1 cellular context compared by ENCODE assay signal in the genomic region with DNA sequence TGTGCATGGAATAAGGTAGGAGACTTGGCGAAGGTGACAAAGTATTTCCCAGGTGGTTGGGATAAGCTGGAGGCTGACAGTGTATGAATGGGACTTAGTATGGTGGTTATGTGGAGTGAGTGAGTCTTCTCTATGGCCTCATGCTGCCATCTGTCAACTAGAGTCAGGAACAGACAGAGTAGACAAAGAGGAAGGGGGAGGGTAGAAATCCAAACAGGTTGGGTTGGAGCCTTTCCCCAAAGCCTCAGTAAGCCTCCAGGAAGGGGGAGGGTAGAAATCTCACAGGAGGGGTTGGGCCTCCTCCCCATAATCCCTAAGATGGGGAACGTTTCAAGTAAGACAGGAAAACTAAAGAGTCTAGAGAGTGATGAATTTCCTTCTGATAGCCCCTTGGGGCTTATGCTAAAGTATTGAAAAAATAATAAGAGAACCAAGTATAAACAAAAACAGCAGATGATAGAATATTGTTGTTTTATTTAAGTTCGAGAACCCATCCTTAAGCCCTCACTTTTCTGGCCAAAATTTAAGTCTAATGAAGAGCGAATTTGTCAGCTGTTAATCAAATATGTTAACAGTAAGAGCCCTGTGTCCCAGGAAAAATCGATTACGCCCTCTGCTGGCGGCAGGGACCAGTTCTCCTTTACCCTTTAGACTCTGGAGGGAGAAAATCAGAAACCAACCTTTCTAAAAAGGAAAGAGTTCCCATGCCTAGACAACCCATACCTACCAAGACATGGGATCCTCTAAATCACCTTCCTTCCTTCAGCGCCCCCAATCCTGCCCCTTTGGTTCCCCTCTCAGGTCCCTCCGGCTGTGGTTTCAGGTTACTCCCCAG.
TF ChIP-seq lines count a peak whose summit lies in the region.

No MANE protein-coding gene starts in this region.

TF ChIP-seq in HEK293, 187 proteins besides CTCF, POLR2A, EP300 and RAD21 (continued from another document and continues in another):
- TF ChIP-seq, protein P1, sequence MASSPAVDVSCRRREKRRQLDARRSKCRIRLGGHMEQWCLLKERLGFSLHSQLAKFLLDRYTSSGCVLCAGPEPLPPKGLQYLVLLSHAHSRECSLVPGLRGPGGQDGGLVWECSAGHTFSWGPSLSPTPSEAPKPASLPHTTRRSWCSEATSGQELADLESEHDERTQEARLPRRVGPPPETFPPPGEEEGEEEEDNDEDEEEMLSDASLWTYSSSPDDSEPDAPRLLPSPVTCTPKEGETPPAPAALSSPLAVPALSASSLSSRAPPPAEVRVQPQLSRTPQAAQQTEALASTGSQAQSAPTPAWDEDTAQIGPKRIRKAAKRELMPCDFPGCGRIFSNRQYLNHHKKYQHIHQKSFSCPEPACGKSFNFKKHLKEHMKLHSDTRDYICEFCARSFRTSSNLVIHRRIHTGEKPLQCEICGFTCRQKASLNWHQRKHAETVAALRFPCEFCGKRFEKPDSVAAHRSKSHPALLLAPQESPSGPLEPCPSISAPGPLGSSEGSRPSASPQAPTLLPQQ (tag by site-specific recombination; IDR thresholded peaks at IDR 0.05), result 0 out of 2 replicates have a peak, but pooled peaks have one; percentile 23
- TF ChIP-seq, protein P2, sequence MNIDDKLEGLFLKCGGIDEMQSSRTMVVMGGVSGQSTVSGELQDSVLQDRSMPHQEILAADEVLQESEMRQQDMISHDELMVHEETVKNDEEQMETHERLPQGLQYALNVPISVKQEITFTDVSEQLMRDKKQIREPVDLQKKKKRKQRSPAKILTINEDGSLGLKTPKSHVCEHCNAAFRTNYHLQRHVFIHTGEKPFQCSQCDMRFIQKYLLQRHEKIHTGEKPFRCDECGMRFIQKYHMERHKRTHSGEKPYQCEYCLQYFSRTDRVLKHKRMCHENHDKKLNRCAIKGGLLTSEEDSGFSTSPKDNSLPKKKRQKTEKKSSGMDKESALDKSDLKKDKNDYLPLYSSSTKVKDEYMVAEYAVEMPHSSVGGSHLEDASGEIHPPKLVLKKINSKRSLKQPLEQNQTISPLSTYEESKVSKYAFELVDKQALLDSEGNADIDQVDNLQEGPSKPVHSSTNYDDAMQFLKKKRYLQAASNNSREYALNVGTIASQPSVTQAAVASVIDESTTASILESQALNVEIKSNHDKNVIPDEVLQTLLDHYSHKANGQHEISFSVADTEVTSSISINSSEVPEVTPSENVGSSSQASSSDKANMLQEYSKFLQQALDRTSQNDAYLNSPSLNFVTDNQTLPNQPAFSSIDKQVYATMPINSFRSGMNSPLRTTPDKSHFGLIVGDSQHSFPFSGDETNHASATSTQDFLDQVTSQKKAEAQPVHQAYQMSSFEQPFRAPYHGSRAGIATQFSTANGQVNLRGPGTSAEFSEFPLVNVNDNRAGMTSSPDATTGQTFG (tag by site-specific recombination; IDR thresholded peaks at IDR 0.05; ENCODE audit: borderline replicate concordance), result no peak
- no peak for TF ChIP-seq ZNF560 (tag by site-specific recombination; IDR thresholded peaks at IDR 0.05; ENCODE audit: borderline replicate concordance)
- no peak for TF ChIP-seq TCF7L2 (IDR thresholded peaks at IDR 0.05; ENCODE audit: borderline replicate concordance, low read depth, low read length)
- TF ChIP-seq, protein P3, sequence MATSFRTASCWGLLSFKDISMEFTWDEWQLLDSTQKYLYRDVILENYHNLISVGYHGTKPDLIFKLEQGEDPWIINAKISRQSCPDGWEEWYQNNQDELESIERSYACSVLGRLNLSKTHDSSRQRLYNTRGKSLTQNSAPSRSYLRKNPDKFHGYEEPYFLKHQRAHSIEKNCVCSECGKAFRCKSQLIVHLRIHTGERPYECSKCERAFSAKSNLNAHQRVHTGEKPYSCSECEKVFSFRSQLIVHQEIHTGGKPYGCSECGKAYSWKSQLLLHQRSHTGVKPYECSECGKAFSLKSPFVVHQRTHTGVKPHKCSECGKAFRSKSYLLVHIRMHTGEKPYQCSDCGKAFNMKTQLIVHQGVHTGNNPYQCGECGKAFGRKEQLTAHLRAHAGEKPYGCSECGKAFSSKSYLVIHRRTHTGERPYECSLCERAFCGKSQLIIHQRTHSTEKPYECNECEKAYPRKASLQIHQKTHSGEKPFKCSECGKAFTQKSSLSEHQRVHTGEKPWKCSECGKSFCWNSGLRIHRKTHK (tag by site-specific recombination; IDR thresholded peaks at IDR 0.05), result no peak
- TF ChIP-seq GLIS2 (tag by site-specific recombination; IDR thresholded peaks at IDR 0.05), result peak; percentile 42; the same call in 1 of the 2 replicates
- no peak for TF ChIP-seq HOXA7 (CRISPR knock-in tag; IDR thresholded peaks at IDR 0.05; ENCODE audit: borderline replicate concordance)
- peak; percentile 85 for TF ChIP-seq KLF7 (tag by site-specific recombination; IDR thresholded peaks at IDR 0.05; ENCODE audit: borderline replicate concordance)
- no peak for TF ChIP-seq ZNF416 (tag by site-specific recombination; IDR thresholded peaks at IDR 0.05)
- TF ChIP-seq ZNF214 (tag by site-specific recombination; IDR thresholded peaks at IDR 0.05; ENCODE audit: borderline replicate concordance), result no peak
- TF ChIP-seq ZBTB21 (tag by site-specific recombination; IDR thresholded peaks at IDR 0.05), result no peak
- TF ChIP-seq, protein P4, sequence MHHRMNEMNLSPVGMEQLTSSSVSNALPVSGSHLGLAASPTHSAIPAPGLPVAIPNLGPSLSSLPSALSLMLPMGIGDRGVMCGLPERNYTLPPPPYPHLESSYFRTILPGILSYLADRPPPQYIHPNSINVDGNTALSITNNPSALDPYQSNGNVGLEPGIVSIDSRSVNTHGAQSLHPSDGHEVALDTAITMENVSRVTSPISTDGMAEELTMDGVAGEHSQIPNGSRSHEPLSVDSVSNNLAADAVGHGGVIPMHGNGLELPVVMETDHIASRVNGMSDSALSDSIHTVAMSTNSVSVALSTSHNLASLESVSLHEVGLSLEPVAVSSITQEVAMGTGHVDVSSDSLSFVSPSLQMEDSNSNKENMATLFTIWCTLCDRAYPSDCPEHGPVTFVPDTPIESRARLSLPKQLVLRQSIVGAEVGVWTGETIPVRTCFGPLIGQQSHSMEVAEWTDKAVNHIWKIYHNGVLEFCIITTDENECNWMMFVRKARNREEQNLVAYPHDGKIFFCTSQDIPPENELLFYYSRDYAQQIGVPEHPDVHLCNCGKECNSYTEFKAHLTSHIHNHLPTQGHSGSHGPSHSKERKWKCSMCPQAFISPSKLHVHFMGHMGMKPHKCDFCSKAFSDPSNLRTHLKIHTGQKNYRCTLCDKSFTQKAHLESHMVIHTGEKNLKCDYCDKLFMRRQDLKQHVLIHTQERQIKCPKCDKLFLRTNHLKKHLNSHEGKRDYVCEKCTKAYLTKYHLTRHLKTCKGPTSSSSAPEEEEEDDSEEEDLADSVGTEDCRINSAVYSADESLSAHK (tag by site-specific recombination; IDR thresholded peaks at IDR 0.05), result peak; percentile 97
- TF ChIP-seq SALL2 (tag by site-specific recombination; IDR thresholded peaks at IDR 0.05; ENCODE audit: borderline replicate concordance), result no peak
- no peak for TF ChIP-seq ZNF274 (IDR thresholded peaks at IDR 0.05; ENCODE audit: low read length)
- no peak for TF ChIP-seq ZNF274 (tag by site-specific recombination; IDR thresholded peaks at IDR 0.05; ENCODE audit: borderline replicate concordance)
- TF ChIP-seq, protein P5, sequence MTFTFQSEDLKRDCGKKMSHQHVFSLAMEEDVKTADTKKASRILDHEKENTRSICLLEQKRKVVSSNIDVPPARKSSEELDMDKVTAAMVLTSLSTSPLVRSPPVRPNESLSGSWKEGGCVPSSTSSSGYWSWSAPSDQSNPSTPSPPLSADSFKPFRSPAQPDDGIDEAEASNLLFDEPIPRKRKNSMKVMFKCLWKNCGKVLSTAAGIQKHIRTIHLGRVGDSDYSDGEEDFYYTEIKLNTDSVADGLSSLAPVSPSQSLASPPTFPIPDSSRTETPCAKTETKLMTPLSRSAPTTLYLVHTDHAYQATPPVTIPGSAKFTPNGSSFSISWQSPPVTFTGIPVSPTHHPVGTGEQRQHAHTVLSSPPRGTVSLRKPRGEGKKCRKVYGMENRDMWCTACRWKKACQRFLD (tag by site-specific recombination; IDR thresholded peaks at IDR 0.05), result no peak
- TF ChIP-seq ZXDB (tag by site-specific recombination; IDR thresholded peaks at IDR 0.05), result peak; percentile 58
- TF ChIP-seq ZSCAN23 (tag by site-specific recombination; IDR thresholded peaks at IDR 0.05), result no peak
- TF ChIP-seq, protein P6, sequence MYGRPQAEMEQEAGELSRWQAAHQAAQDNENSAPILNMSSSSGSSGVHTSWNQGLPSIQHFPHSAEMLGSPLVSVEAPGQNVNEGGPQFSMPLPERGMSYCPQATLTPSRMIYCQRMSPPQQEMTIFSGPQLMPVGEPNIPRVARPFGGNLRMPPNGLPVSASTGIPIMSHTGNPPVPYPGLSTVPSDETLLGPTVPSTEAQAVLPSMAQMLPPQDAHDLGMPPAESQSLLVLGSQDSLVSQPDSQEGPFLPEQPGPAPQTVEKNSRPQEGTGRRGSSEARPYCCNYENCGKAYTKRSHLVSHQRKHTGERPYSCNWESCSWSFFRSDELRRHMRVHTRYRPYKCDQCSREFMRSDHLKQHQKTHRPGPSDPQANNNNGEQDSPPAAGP (tag by site-specific recombination; IDR thresholded peaks at IDR 0.05), result no peak
- TF ChIP-seq ZNF24 (tag by site-specific recombination; IDR thresholded peaks at IDR 0.05), result no peak
- TF ChIP-seq ZNF514 (tag by site-specific recombination; IDR thresholded peaks at IDR 0.05), result no peak
- TF ChIP-seq GLIS1 (tag by site-specific recombination; IDR thresholded peaks at IDR 0.05), result peak; percentile 42; the same call in 1 of the 2 replicates
- TF ChIP-seq, protein P7, sequence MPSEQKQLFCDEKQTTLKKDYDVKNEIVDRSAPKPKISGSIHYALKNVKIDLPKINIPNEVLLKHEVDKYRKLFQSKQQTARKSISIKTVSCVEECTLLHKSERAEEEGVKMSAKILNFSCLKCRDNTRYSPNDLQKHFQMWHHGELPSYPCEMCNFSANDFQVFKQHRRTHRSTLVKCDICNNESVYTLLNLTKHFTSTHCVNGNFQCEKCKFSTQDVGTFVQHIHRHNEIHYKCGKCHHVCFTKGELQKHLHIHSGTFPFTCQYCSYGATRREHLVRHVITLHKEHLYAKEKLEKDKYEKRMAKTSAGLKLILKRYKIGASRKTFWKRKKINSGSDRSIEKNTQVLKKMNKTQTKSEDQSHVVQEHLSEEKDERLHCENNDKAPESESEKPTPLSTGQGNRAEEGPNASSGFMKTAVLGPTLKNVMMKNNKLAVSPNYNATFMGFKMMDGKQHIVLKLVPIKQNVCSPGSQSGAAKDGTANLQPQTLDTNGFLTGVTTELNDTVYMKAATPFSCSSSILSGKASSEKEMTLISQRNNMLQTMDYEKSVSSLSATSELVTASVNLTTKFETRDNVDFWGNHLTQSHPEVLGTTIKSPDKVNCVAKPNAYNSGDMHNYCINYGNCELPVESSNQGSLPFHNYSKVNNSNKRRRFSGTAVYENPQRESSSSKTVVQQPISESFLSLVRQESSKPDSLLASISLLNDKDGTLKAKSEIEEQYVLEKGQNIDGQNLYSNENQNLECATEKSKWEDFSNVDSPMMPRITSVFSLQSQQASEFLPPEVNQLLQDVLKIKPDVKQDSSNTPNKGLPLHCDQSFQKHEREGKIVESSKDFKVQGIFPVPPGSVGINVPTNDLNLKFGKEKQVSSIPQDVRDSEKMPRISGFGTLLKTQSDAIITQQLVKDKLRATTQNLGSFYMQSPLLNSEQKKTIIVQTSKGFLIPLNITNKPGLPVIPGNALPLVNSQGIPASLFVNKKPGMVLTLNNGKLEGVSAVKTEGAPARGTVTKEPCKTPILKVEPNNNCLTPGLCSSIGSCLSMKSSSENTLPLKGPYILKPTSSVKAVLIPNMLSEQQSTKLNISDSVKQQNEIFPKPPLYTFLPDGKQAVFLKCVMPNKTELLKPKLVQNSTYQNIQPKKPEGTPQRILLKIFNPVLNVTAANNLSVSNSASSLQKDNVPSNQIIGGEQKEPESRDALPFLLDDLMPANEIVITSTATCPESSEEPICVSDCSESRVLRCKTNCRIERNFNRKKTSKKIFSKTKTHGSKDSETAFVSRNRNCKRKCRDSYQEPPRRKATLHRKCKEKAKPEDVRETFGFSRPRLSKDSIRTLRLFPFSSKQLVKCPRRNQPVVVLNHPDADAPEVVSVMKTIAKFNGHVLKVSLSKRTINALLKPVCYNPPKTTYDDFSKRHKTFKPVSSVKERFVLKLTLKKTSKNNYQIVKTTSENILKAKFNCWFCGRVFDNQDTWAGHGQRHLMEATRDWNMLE (tag by site-specific recombination; conservative IDR thresholded peaks at IDR 0.05; ENCODE audit: low read depth), result no peak
- TF ChIP-seq, protein P8, sequence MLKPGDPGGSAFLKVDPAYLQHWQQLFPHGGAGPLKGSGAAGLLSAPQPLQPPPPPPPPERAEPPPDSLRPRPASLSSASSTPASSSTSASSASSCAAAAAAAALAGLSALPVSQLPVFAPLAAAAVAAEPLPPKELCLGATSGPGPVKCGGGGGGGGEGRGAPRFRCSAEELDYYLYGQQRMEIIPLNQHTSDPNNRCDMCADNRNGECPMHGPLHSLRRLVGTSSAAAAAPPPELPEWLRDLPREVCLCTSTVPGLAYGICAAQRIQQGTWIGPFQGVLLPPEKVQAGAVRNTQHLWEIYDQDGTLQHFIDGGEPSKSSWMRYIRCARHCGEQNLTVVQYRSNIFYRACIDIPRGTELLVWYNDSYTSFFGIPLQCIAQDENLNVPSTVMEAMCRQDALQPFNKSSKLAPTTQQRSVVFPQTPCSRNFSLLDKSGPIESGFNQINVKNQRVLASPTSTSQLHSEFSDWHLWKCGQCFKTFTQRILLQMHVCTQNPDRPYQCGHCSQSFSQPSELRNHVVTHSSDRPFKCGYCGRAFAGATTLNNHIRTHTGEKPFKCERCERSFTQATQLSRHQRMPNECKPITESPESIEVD (tag by site-specific recombination; IDR thresholded peaks at IDR 0.05), result no peak
- TF ChIP-seq MZF1 (tag by site-specific recombination; IDR thresholded peaks at IDR 0.05; ENCODE audit: borderline replicate concordance), result no peak
- TF ChIP-seq SP7 (tag by site-specific recombination; IDR thresholded peaks at IDR 0.05), result peak; percentile 57
- TF ChIP-seq ZNF350 (tag by site-specific recombination; IDR thresholded peaks at IDR 0.05), result no peak
- TF ChIP-seq ZNF391 (tag by site-specific recombination; IDR thresholded peaks at IDR 0.05; ENCODE audit: borderline replicate concordance, low read depth), result no peak
- TF ChIP-seq ZBTB17 (tag by site-specific recombination; IDR thresholded peaks at IDR 0.05), result peak; percentile 60
- TF ChIP-seq, protein P9, sequence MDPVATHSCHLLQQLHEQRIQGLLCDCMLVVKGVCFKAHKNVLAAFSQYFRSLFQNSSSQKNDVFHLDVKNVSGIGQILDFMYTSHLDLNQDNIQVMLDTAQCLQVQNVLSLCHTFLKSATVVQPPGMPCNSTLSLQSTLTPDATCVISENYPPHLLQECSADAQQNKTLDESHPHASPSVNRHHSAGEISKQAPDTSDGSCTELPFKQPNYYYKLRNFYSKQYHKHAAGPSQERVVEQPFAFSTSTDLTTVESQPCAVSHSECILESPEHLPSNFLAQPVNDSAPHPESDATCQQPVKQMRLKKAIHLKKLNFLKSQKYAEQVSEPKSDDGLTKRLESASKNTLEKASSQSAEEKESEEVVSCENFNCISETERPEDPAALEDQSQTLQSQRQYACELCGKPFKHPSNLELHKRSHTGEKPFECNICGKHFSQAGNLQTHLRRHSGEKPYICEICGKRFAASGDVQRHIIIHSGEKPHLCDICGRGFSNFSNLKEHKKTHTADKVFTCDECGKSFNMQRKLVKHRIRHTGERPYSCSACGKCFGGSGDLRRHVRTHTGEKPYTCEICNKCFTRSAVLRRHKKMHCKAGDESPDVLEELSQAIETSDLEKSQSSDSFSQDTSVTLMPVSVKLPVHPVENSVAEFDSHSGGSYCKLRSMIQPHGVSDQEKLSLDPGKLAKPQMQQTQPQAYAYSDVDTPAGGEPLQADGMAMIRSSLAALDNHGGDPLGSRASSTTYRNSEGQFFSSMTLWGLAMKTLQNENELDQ (tag by site-specific recombination; IDR thresholded peaks at IDR 0.05; ENCODE audit: low read depth), result no peak
- no peak for TF ChIP-seq ZNF621 (tag by site-specific recombination; IDR thresholded peaks at IDR 0.05)
- 0 out of 2 replicates have a peak, but pooled peaks have one; percentile 14 for TF ChIP-seq ZNF184 (tag by site-specific recombination; IDR thresholded peaks at IDR 0.05)
- no peak for TF ChIP-seq ZNF223 (tag by site-specific recombination; IDR thresholded peaks at IDR 0.05)
- no peak for TF ChIP-seq ZNF791 (tag by site-specific recombination; IDR thresholded peaks at IDR 0.05)
